ENCODE assay signal across 9 cellular contexts in the genomic region with DNA sequence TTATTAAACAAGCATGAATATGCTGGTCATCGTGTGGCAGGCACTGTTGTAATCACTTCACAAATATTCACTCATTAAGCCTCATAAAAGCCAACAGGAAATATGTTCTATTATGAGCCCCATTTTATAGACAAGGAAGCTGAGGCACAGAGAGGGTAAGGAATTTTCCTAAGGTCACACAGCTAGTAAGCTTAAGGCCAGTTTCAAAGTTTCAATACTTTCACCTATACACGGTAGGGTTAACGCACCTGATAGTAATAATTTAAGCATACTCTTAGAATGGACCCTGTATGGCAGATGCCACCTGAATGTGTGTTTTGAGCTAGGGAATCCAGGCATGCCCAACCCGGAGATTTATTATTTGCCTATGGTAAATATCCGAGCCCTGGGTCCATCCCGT. TPM values are rescaled to one million over a fixed set of nuclear protein-coding genes. Genes with fewer than 3 reads are reported as not detected.
"Had no signal": no experiment of that assay in that cellular context is flagged by ENCODE, and none has a peak within 500 bp of the region (broad histone marks: within the 10 kb centered on the region; RNA-seq: fewer than 3 reads in every experiment).

No MANE protein-coding gene starts in this region.

- H3K4me3 ChIP-seq: GM23338, HAP-1 had no signal

- DNase-seq: H7, IMR-90, KBM-7 had no signal

- ATAC-seq: GM23338, HCT116 had no signal

- H3K36me3 ChIP-seq: HAP-1 had no signal

- H3K9me3 ChIP-seq: HAP-1 had no signal

- H3K27ac ChIP-seq: HL-60, KMS-11 had no signal

- H3K4me1 ChIP-seq: HAP-1 had no signal

- H2AFZ ChIP-seq: GM23338 had no signal

- H3K9ac ChIP-seq: KMS-11 had no signal

- H3K4me2 ChIP-seq: GM23338, KMS-11 had no signal

RNA-seq across cellular contexts. Expression of a gene that starts 39.8 kb away (rescaled TPM):
- total RNA-seq: HT1080 had no signal
